Comparison of ENCODE assay signal across 27 cellular contexts in the genomic region with DNA sequence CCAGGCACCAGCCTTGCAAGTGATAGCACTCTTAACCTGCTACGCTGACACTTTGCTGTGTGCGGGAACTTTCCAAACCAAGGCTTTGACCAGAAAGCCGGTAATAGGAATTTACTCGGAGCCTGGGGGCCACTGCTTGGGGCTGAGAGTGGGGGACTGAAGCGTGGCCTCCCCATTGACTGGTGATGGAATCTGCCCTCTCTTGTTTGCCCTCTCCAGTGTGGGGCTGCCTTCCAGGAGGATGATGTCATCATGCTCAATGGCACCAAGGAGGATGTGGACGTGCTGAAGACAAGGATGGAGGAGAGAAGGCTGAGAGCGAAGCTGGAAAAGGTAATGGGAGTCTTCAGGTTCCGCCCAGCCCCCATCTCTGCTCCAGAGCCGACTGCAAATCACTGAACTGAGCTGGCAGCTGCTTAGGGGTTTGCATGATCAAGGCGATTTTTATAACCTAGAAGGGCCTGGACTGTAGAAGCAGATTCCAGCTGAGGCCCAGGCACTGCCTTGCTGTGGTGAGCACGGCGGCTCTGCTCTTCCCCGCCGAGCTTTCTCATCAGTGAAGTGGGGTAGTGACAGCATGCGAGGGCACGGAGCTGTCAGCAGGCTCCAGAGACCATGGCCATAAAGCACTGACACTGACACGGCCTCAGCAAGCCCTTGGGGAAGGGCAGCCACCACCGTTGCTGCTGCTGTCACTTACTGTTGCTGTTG. TPM values are rescaled to one million over a fixed set of nuclear protein-coding genes. Genes with fewer than 3 reads are reported as not detected.
DNase-seq lines count a peak whose midpoint lies in the region; ATAC-seq, FAIRE-seq and TF ChIP-seq lines count a peak whose summit lies in the region.
"Had no signal": no experiment of that assay in that cellular context is flagged by ENCODE, and none has a peak within 500 bp of the region (broad histone marks: within the 10 kb centered on the region; RNA-seq: fewer than 3 reads in every experiment).

No MANE protein-coding gene starts in this region.

- TF ChIP-seq CTCF in bronchial epithelial cell (IDR thresholded peaks at IDR 0.05; ENCODE audit: insufficient read depth, low read length, severe bottlenecking), result no peak

- no peak for FAIRE-seq in bronchial epithelial cell (lab: Jason Lieb, UNC)
- FAIRE-seq: keratinocyte, RCC 7860 had no signal

- H3K36me3 ChIP-seq in bronchial epithelial cell (ENCODE audit: control insufficient read depth, insufficient read depth, low read length), result peaks cover 10% of the 10 kb centered on the region
- H3K36me3 ChIP-seq: uterus had no signal

- no peak overlapping the region for H3K4me3 ChIP-seq in bronchial epithelial cell (ENCODE audit: low read depth, low read length)
- H3K4me3 ChIP-seq: BLaER1 treated with 17β-estradiol and CSF1 and Interleukin-3, amounts not matched to agents 10 nM and 100 nM; gastrocnemius medialis; lung; uterus had no signal

- H3K27me3 ChIP-seq in bronchial epithelial cell (ENCODE audit: control insufficient read depth, insufficient read depth, low read length), result no peaks in the 10 kb centered on the region
- H3K27me3 ChIP-seq: BLaER1 treated with 17β-estradiol and CSF1 and Interleukin-3, amounts not matched to agents 10 nM and 100 nM; gastrocnemius medialis; uterus had no signal

- peak; percentile 11 for DNase-seq in HK-2 (ENCODE audit: unreplicated experiment)
- DNase-seq in bronchial epithelial cell (ENCODE audit: low read depth), result peak; percentile 8
- peak; percentile 31 for DNase-seq in left kidney (ENCODE audit: low read depth, low spot score)
- DNase-seq in retina, result peak; percentile 57
- DNase-seq in stimulated activated naive CD4-positive, alpha-beta T cell (lab: John Stamatoyannopoulos, UW), result no peak
- DNase-seq in left lobe of liver (ENCODE audit: low spot score), result no peak
- DNase-seq: activated CD4-positive, alpha-beta T cell treated with anti-CD3 and anti-CD28 coated beads, Interleukin-2, amount 50 U/mL, for 4 hours; activated CD8-positive, alpha-beta memory T cell treated with anti-CD3 and anti-CD28 coated beads, Interleukin-2, amount 50 U/mL, for 4 hours; activated naive CD8-positive, alpha-beta T cell treated with anti-CD3 and anti-CD28 coated beads, Interleukin-2, amount 10 ng/mL, durations not matched to agents 7 days and 5 days; COR-L47; gastrocnemius medialis; NCI-H187 treated with DMSO at 0.1 percent for 48 hours; NCI-H2171 treated with DMSO at 0.1 percent for 48 hours; NCI-H526; stimulated activated CD4-positive, alpha-beta T cell treated with anti-CD3 and anti-CD28 coated beads, Interleukin-4, amount 100 ng/mL, for 24 hours; uterus had no signal

- no peak for ATAC-seq in HG02973 (IDR thresholded peaks at IDR 0.05; ENCODE audit: unreplicated experiment)
- ATAC-seq in left lobe of liver, result no peak
- no peak for ATAC-seq in GM18498 (IDR thresholded peaks at IDR 0.05; ENCODE audit: unreplicated experiment)
- ATAC-seq: gastrocnemius medialis; sciatic nerve; stimulated activated effector memory CD8-positive, alpha-beta T cell treated with anti-CD3 and anti-CD28 coated beads, Interleukin-12 subunit alpha, Interleukin-12 subunit beta, amount 100 ng/mL, for 72 hours; WTC11 had no signal

RNA-seq across cellular contexts. Expression of gene FAM209A, which starts 11.3 kb away (rescaled TPM):
- 0.26 TPM in 1 of 2 replicates, not detected in the other for total RNA-seq in bronchial epithelial cell
- total RNA-seq in left lobe of liver, result not detected
- total RNA-seq: gastrocnemius medialis, sciatic nerve, temporal lobe had no signal

RNA-seq across cellular contexts. Expression of gene FAM209B, which starts 19.8 kb away (rescaled TPM):
- total RNA-seq in bronchial epithelial cell (0.26 TPM in 1 of 2 replicates, not detected in the other), left lobe of liver (not detected)
- total RNA-seq: dermis microvascular lymphatic vessel endothelial cell, gastrocnemius medialis, sciatic nerve, temporal lobe had no signal

RNA-seq across cellular contexts. Expression of gene RTF2, which starts 44.8 kb away (rescaled TPM):
- total RNA-seq in bronchial epithelial cell (60.0 and 83.6 TPM in 2 replicates), left lobe of liver (31.7 TPM)

Comparison
In these comparisons a context has a peak if more than half of its experiments do, and no peak if none do; other contexts are left out.
1. DNase-seq: peak in HK-2 (single experiment), bronchial epithelial cell (single experiment), left kidney (single experiment) and retina (single experiment); none in stimulated activated naive CD4-positive, alpha-beta T cell (0 of 6) and left lobe of liver (single experiment).